Comparison of ENCODE assay signal across 8 cellular contexts in the genomic region with DNA sequence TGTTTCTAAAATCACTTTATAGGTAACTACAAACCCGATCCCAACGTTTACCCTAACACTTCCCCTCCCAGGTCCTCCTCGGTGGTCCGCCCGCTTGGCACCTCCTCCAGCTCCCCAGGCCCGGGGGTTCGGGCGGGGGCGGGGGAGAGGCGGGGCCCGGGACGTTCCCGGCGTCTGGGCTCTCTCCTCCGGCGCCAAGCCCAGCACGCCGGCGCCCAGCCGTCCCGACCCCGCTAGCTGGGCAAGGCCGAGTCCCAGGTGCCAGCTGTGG. TPM values are rescaled to one million over a fixed set of nuclear protein-coding genes. Genes with fewer than 3 reads are reported as not detected.
DNase-seq lines count a peak whose midpoint lies in the region; ATAC-seq and TF ChIP-seq lines count a peak whose summit lies in the region.

No MANE protein-coding gene starts in this region.

- H3K4me3 Mint-ChIP-seq in T-cell (peak overlapping the region; percentile 97 to 100 (median 99)), glutamatergic neuron (ENCODE audit: unreplicated experiment) (peak overlapping the region; percentile 90)

- H3K9me3 ChIP-seq in spleen: no peaks in the 10 kb centered on the region

- H3K27me3 Mint-ChIP-seq in T-cell (no peaks in the 10 kb centered on the region), glutamatergic neuron (ENCODE audit: unreplicated experiment) (peaks cover 3% of the 10 kb centered on the region)

- POLR2A ChIA-PET in T-cell (lab: Charles Lee): interaction anchor here (0.6 to 1.4 kb wide), 9 partner anchors 16 to 831 kb away, joined by 3 to 11 read pairs (median 4); a partner anchor contains a TSS

- H3K27ac Mint-ChIP-seq in T-cell (peak overlapping the region; percentile 97 to 98), glutamatergic neuron (ENCODE audit: unreplicated experiment) (peak overlapping the region; percentile 29)

- peaks cover 29 to 84% (median 61%) of the 10 kb centered on the region in 6 donors for H3K4me1 ChIP-seq in spleen

- CTCF ChIA-PET in T-cell (lab: Charles Lee): interaction anchor here (0.5 to 2.1 kb wide), 6 partner anchors 26 to 92 kb away, joined by 3 to 7 read pairs (median 6); a partner anchor contains a TSS

- TF ChIP-seq CTCF in 22Rv1 (IDR thresholded peaks at IDR 0.05) (no peak), glutamatergic neuron (IDR thresholded peaks at IDR 0.05; ENCODE audit: partially characterized antibody, unreplicated experiment) (no peak), spleen (IDR thresholded peaks at IDR 0.05 in 8 of 11, conservative IDR thresholded peaks at IDR 0.05 in 3 of 11) (no peak)

- H3K4me1 Mint-ChIP-seq in T-cell (peaks cover 61 to 67% (median 63%) of the 10 kb centered on the region in 3 donors), glutamatergic neuron (ENCODE audit: low read depth, unreplicated experiment) (peaks cover 7% of the 10 kb centered on the region)

- no peaks in the 10 kb centered on the region for H3K27me3 ChIP-seq in spleen (replicated peaks in 1 of 7)

- TF ChIP-seq POLR2A in spleen (IDR thresholded peaks at IDR 0.05): no peak

- intact Hi-C loops in spleen (cut with DNase I; ENCODE audit: low total_unique reads): no loop called here

- 0 to 2% (median 0%) methylated on average over 5 to 23 of the region's 23 CpGs for WGBS in spleen, 5 donors

- DNase-seq in T-cell (no peak), glutamatergic neuron (no peak), spleen (no peak), NCI-H526 treated with DMSO at 0.1 percent for 48 hours (lab: John Stamatoyannopoulos, UW) (no peak)
- DNase-seq in activated CD4-positive, alpha-beta T cell treated with anti-CD3 and anti-CD28 coated beads for 48 hours: no peak

- H3K9me3 Mint-ChIP-seq in T-cell (no peaks in the 10 kb centered on the region), glutamatergic neuron (ENCODE audit: unreplicated experiment) (peaks cover 7% of the 10 kb centered on the region)

- H3K4me3 ChIP-seq in spleen: peak overlapping the region; percentile 56 to 97 (median 90)

- H3K36me3 ChIP-seq in spleen: peaks cover 0 to 38% (median 18%) of the 10 kb centered on the region in 6 donors

- H3K36me3 Mint-ChIP-seq in T-cell (peaks cover 22% of the 10 kb centered on the region), glutamatergic neuron (ENCODE audit: unreplicated experiment) (no peaks in the 10 kb centered on the region)

- peak overlapping the region; percentile 94 for H3K27ac ChIP-seq in 22Rv1
- H3K27ac ChIP-seq in spleen: peak overlapping the region; percentile 93 to 99 (median 98)

- ATAC-seq in GM19372 (IDR thresholded peaks at IDR 0.05; ENCODE audit: low read depth, unreplicated experiment) (peak; percentile 18), T-cell (replicated peaks in 1 of 4) (peak in 2 of 4 experiments; percentile 6 to 25), HG03442 (IDR thresholded peaks at IDR 0.05; ENCODE audit: unreplicated experiment) (no peak)

RNA-seq across cellular contexts. Expression of a gene that starts 0.5 kb away (rescaled TPM):
- total RNA-seq in T-cell (100 to 1,000 TPM in 4 of 5 donors, 10 to 100 TPM in 1; 95.7 to 131 (median 112) TPM), glutamatergic neuron (ENCODE audit: unreplicated experiment) (57.1 TPM), spleen (100 to 1,000 TPM in 2 of 7 donors, 10 to 100 TPM in 5; 72.8 to 130 (median 82.6) TPM)
- 10 to 100 TPM; 44.0 to 56.8 (median 45.8) TPM for polyA plus RNA-seq in spleen

RNA-seq across cellular contexts. Expression of a gene that starts 0.8 kb away (rescaled TPM):
- total RNA-seq in T-cell (10 to 100 TPM; 14.1 to 21.5 (median 17.1) TPM), glutamatergic neuron (ENCODE audit: unreplicated experiment) (11.8 TPM), spleen (10 to 100 TPM; 14.9 to 22.3 (median 16.9) TPM)
- 1 to 10 TPM; 2.8 to 3.8 (median 3.3) TPM for polyA plus RNA-seq in spleen
